ENCODE assay signal across 24 cellular contexts in genomic region chr7:22120391-22121053, GRCh38.
DNase-seq lines count a peak whose midpoint lies in the region; ATAC-seq, FAIRE-seq and TF ChIP-seq lines count a peak whose summit lies in the region.
"Had no signal": no experiment of that assay in that cellular context is flagged by ENCODE, and none has a peak within 500 bp of the region (broad histone marks: within the 10 kb centered on the region; RNA-seq: fewer than 3 reads in every experiment).

No MANE protein-coding gene starts in this region.

- no peak overlapping the region for H3K27ac Mint-ChIP-seq in nephron progenitor cell
- no peak overlapping the region for H3K27ac Mint-ChIP-seq in activated CD4-positive, alpha-beta T cell treated with anti-CD3 and anti-CD28 coated beads for 36 hours
- no peak overlapping the region for H3K27ac Mint-ChIP-seq in effector memory CD8-positive, alpha-beta T cell

- H3K4me2 ChIP-seq in K562 (ENCODE audit: insufficient read depth, low read length): no peak overlapping the region
- H3K4me2 ChIP-seq: KMS-11 had no signal

- 53% methylated on average over 8 of the region's 8 CpGs for WGBS in K562 (ENCODE audit: insufficient coverage, low coverage, missing lambda C conversion rate)

- H3K9ac ChIP-seq in K562 (ENCODE audit: insufficient read depth in 1 of 2, low read depth in 2 of 2, low read length in 2 of 2): no peak overlapping the region
- H3K9ac ChIP-seq: GM23248, KMS-11 had no signal

- H3K9me3 Mint-ChIP-seq in nephron progenitor cell: no peaks in the 10 kb centered on the region
- H3K9me3 Mint-ChIP-seq in activated CD4-positive, alpha-beta T cell treated with anti-CD3 and anti-CD28 coated beads for 36 hours (ENCODE audit: low read depth): no peaks in the 10 kb centered on the region
- no peaks in the 10 kb centered on the region for H3K9me3 Mint-ChIP-seq in effector memory CD8-positive, alpha-beta T cell

- in situ Hi-C loops in K562 (cut with MboI): loop anchor here (25.0 kb wide), 1 partner anchor 617 kb away; the partner anchor contains the start of gene IL6
- in situ Hi-C loops in GM13977 (cut with MboI; ENCODE audit: low pct_unique_long_range_greater_than_20kb, low sequenced_read_pairs, unreplicated experiment): no loop called here

- peaks cover 41% of the 10 kb centered on the region for H3K4me1 Mint-ChIP-seq in nephron progenitor cell
- peaks cover 8% of the 10 kb centered on the region for H3K4me1 Mint-ChIP-seq in activated CD4-positive, alpha-beta T cell treated with anti-CD3 and anti-CD28 coated beads for 36 hours
- peaks cover 8 to 9% of the 10 kb centered on the region in 2 donors for H3K4me1 Mint-ChIP-seq in effector memory CD8-positive, alpha-beta T cell (ENCODE audit: low read depth in 2 of 2)

- no peak for TF ChIP-seq POLR2A in K562 (conservative IDR thresholded peaks at IDR 0.05)

- intact Hi-C loops in K562 (cut with micrococcal nuclease): loop anchor here (5.0 kb wide), 1 partner anchor 47 kb away; no protein-coding TSS in a partner anchor
- intact Hi-C loops in activated CD4-positive, alpha-beta T cell treated with anti-CD3 and anti-CD28 coated beads for 36 hours (cut with DNase I, micrococcal nuclease): no loop called here

- peaks cover 3 to 22% of the 10 kb centered on the region in 2 experiments; a peak in 3 of 5 replicates for H3K4me1 ChIP-seq in K562 (replicated peaks in 1 of 2; ENCODE audit: control insufficient read depth in 2 of 2, insufficient read depth in 2 of 2, low read length in 2 of 2)

- no peak for TF ChIP-seq RAD21 in K562 (CRISPR knock-in tag; conservative IDR thresholded peaks at IDR 0.05 in 1 of 2, IDR thresholded peaks at IDR 0.05 in 1 of 2)

- H3K27ac ChIP-seq in K562 (ENCODE audit: extremely low read depth, low read depth, low read length): no peak overlapping the region
- H3K27ac ChIP-seq: 22Rv1, GM23248, KMS-11 had no signal

- H3K27me3 ChIP-seq in K562 (ENCODE audit: control insufficient read depth in 2 of 2, insufficient read depth in 2 of 2, low read length in 2 of 2): peaks cover 2 to 6% of the 10 kb centered on the region in 2 experiments; a peak in 2 of 5 replicates

- H3K36me3 ChIP-seq in K562 (ENCODE audit: control insufficient read depth, insufficient read depth, low read length): no peaks in the 10 kb centered on the region

- ATAC-seq in K562: no peak
- no peak for ATAC-seq in activated CD4-positive, alpha-beta T cell treated with anti-CD3 and anti-CD28 coated beads for 36 hours
- no peak for ATAC-seq in effector memory CD8-positive, alpha-beta T cell (replicated peaks)
- ATAC-seq: GM12878 had no signal

- H2AFZ ChIP-seq in K562 (ENCODE audit: low read depth, low read length): no peak overlapping the region
- H2AFZ ChIP-seq: GM23248 had no signal

- H3K79me2 ChIP-seq in K562 (ENCODE audit: control insufficient read depth, insufficient read depth, low read length): no peaks in the 10 kb centered on the region

- DNase-seq in NCI-H1417 (lab: John Stamatoyannopoulos, UW) (peak; percentile 9 to 68 (median 23)), NCI-H1417 treated with DMSO at 0.1 percent for 48 hours (lab: John Stamatoyannopoulos, UW) (no peak), Daoy (ENCODE audit: low read depth) (peak; percentile 42), K562 (ENCODE audit: extremely low read depth in 1 of 4, low spot score in 3 of 4) (no peak), nephron progenitor cell (peak; percentile 20), GM13977 (ENCODE audit: low spot score) (no peak)
- no peak for DNase-seq in activated CD4-positive, alpha-beta T cell treated with anti-CD3 and anti-CD28 coated beads for 36 hours
- DNase-seq in effector memory CD8-positive, alpha-beta T cell: no peak
- DNase-seq: C1 segment of cervical spinal cord; DMS79 treated with DMSO at 0.1 percent for 48 hours; GDM1; GM23248; HCEC 1CT; NCI-H1048; NCI-H1694; NCI-H226; NCI-H526; NK-92 treated with Interleukin-12 subunit alpha and Interleukin-12 subunit beta, amount 100 ng/mL, for 24 hours; OCI-M1; RPMI8226 had no signal

- H3K27me3 Mint-ChIP-seq in nephron progenitor cell (ENCODE audit: low read depth, poor library complexity): peaks cover 65% of the 10 kb centered on the region
- H3K27me3 Mint-ChIP-seq in activated CD4-positive, alpha-beta T cell treated with anti-CD3 and anti-CD28 coated beads for 36 hours: peaks cover 4% of the 10 kb centered on the region
- H3K27me3 Mint-ChIP-seq in effector memory CD8-positive, alpha-beta T cell: peaks cover 11 to 26% of the 10 kb centered on the region in 2 donors

- H3K4me3 ChIP-seq in K562: no peak overlapping the region
- H3K4me3 ChIP-seq: GM12878, GM23248 had no signal

- H4K20me1 ChIP-seq in K562 (replicated peaks; ENCODE audit: control insufficient read depth, insufficient read depth, low read length): no peaks in the 10 kb centered on the region

- no peaks in the 10 kb centered on the region for H3K9me3 ChIP-seq in K562 (replicated peaks; ENCODE audit: control insufficient read depth, insufficient read depth, low read depth, low read length)

- FAIRE-seq in K562 (lab: Jason Lieb, UNC): no peak
- FAIRE-seq: GM12878, GM18507 had no signal

- no peak for TF ChIP-seq CTCF in K562 (IDR thresholded peaks at IDR 0.05 in 2 of 3, conservative IDR thresholded peaks at IDR 0.05 in 1 of 3; ENCODE audit: insufficient read depth in 2 of 3, low read depth in 1 of 3, low read length in 3 of 3)
- no peak for TF ChIP-seq CTCF in nephron progenitor cell (IDR thresholded peaks at IDR 0.05)
- no peak for TF ChIP-seq CTCF in GM13977 (IDR thresholded peaks at IDR 0.05; ENCODE audit: extremely low read depth, insufficient read depth, missing control alignments)

- CTCF ChIA-PET in K562 (lab: Yijun Ruan, JAX; ENCODE audit: low intra/inter-chr PET ratio): no interaction called here
- CTCF ChIA-PET in activated CD4-positive, alpha-beta T cell treated with anti-CD3 and anti-CD28 coated beads for 36 hours (lab: Charles Lee): interaction anchor here (0.5 to 0.7 kb wide), 2 partner anchors 18 to 239 kb away, joined by 3 read pairs; no protein-coding TSS in a partner anchor

- BruUV-seq in K562 (replicated peaks; lab: Mats Ljungman, UMichigan): no TSS peak

- TF ChIP-seq EP300 in K562 (IDR thresholded peaks at IDR 0.05; ENCODE audit: low read length): no peak

- POLR2A ChIA-PET in K562 (lab: Yijun Ruan, JAX): interaction anchor here (1.1 kb wide), 1 partner anchor 10 kb away, joined by 3 read pairs; no protein-coding TSS in a partner anchor
- POLR2A ChIA-PET in activated CD4-positive, alpha-beta T cell treated with anti-CD3 and anti-CD28 coated beads for 36 hours (lab: Charles Lee): no interaction called here

- peaks cover 8% of the 10 kb centered on the region for H3K36me3 Mint-ChIP-seq in nephron progenitor cell (ENCODE audit: low read depth)
- no peaks in the 10 kb centered on the region for H3K36me3 Mint-ChIP-seq in activated CD4-positive, alpha-beta T cell treated with anti-CD3 and anti-CD28 coated beads for 36 hours (ENCODE audit: low read depth)
- H3K36me3 Mint-ChIP-seq in effector memory CD8-positive, alpha-beta T cell (ENCODE audit: insufficient read depth): no peaks in the 10 kb centered on the region

- no peak overlapping the region for H3K4me3 Mint-ChIP-seq in nephron progenitor cell
- no peak overlapping the region for H3K4me3 Mint-ChIP-seq in activated CD4-positive, alpha-beta T cell treated with anti-CD3 and anti-CD28 coated beads for 36 hours
- H3K4me3 Mint-ChIP-seq in effector memory CD8-positive, alpha-beta T cell: no peak overlapping the region

- H3K9me1 ChIP-seq in K562 (ENCODE audit: control insufficient read depth, insufficient read depth, low read length): no peaks in the 10 kb centered on the region

TF ChIP-seq in K562, 482 proteins besides CTCF, POLR2A, EP300 and RAD21 (continues in another document):
- TF ChIP-seq ZNF395 (CRISPR knock-in tag; IDR thresholded peaks at IDR 0.05) (no peak), MEIS2 (IDR thresholded peaks at IDR 0.05; ENCODE audit: partially characterized antibody) (peak; percentile 13), SNAPC5 (CRISPR knock-in tag; IDR thresholded peaks at IDR 0.05) (no peak), ETV5 (CRISPR knock-in tag; IDR thresholded peaks at IDR 0.05; ENCODE audit: low read depth) (0 out of 2 replicates have a peak, but pooled peaks have one; percentile 27)

Comparison
In these comparisons a context has a peak if more than half of its experiments do, and no peak if none do; other contexts are left out.
1. DNase-seq: peak in NCI-H1417 (3 of 3), Daoy (single experiment) and nephron progenitor cell (single experiment); none in NCI-H1417 treated with DMSO at 0.1 percent for 48 hours (single experiment), K562 (0 of 4), activated CD4-positive, alpha-beta T cell treated with anti-CD3 and anti-CD28 coated beads for 36 hours (single experiment), effector memory CD8-positive, alpha-beta T cell (0 of 3) and GM13977 (single experiment).